Comparison of ENCODE assay signal across 18 cellular contexts in the genomic region with DNA sequence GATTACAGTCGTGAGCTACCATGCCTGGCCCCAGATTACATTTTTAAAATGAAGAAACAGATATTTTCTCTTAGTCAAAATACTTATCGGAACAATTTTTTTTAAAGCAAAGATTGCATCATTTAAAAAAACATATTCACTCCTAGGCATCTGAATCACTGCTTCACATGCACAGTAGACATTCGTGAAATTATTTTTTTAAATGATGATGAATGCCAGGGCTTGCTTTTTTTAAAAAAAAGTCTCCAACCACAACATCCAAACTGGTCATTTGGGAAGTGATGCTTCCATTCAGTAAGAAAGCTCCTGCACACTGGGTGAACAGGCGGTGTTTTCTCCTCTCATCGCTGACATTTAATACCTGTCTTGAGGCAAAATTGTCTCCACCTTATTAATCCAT.
DNase-seq lines count a peak whose midpoint lies in the region; ATAC-seq and TF ChIP-seq lines count a peak whose summit lies in the region.
"Had no signal": no experiment of that assay in that cellular context is flagged by ENCODE, and none has a peak within 500 bp of the region (broad histone marks: within the 10 kb centered on the region; RNA-seq: fewer than 3 reads in every experiment).

No MANE protein-coding gene starts in this region.

- intact Hi-C loops in body of pancreas (cut with DNase I): no loop called here

- no peaks in the 10 kb centered on the region for H3K79me2 ChIP-seq in smooth muscle cell (ENCODE audit: low read depth)

- no peak overlapping the region for H2AFZ ChIP-seq in smooth muscle cell (ENCODE audit: low read depth)

- in situ Hi-C loops in astrocyte of the spinal cord (cut with HindIII; ENCODE audit: low sequenced_read_pairs): no loop called here

- H3K4me2 ChIP-seq in smooth muscle cell: no peak overlapping the region

- no peaks in the 10 kb centered on the region for H3K9me3 ChIP-seq in gastroesophageal sphincter
- H3K9me3 ChIP-seq in smooth muscle cell (replicated peaks; ENCODE audit: low read depth): no peaks in the 10 kb centered on the region
- no peaks in the 10 kb centered on the region for H3K9me3 ChIP-seq in effector memory CD4-positive, alpha-beta T cell (ENCODE audit: control insufficient read depth, low read length)
- H3K9me3 ChIP-seq in body of pancreas: no peaks in the 10 kb centered on the region
- H3K9me3 ChIP-seq: SJSA1 had no signal

- H3K9ac ChIP-seq in smooth muscle cell (ENCODE audit: low read depth): no peak overlapping the region

- H3K4me3 ChIP-seq in astrocyte of the spinal cord (ENCODE audit: low read depth, low read length): no peak overlapping the region
- no peak overlapping the region for H3K4me3 ChIP-seq in gastroesophageal sphincter
- H3K4me3 ChIP-seq in smooth muscle cell: no peak overlapping the region
- H3K4me3 ChIP-seq in effector memory CD4-positive, alpha-beta T cell (ENCODE audit: insufficient read depth, low read depth, low read length, poor library complexity, severe bottlenecking): no peak overlapping the region
- no peak overlapping the region for H3K4me3 ChIP-seq in body of pancreas
- H3K4me3 ChIP-seq: SJSA1 had no signal

- no peak for TF ChIP-seq POLR2A in gastroesophageal sphincter (IDR thresholded peaks at IDR 0.05)
- no peak for TF ChIP-seq POLR2A in body of pancreas (IDR thresholded peaks at IDR 0.05)

- H3K27me3 ChIP-seq in gastroesophageal sphincter (no peaks in the 10 kb centered on the region), smooth muscle cell (ENCODE audit: low read depth) (no peaks in the 10 kb centered on the region), body of pancreas (no peaks in the 10 kb centered on the region)
- no peaks in the 10 kb centered on the region for H3K27me3 ChIP-seq in effector memory CD4-positive, alpha-beta T cell (replicated peaks; ENCODE audit: control insufficient read depth, insufficient read depth, low read length, poor library complexity, severe bottlenecking)
- H3K27me3 ChIP-seq: SJSA1 had no signal

- ATAC-seq in gastroesophageal sphincter (no peak), body of pancreas (no peak), HG03280 (IDR thresholded peaks at IDR 0.05; ENCODE audit: unreplicated experiment) (no peak), HG03025 (IDR thresholded peaks at IDR 0.05; ENCODE audit: low FRiP score, unreplicated experiment) (no peak)

- TF ChIP-seq EP300 in gastroesophageal sphincter (IDR thresholded peaks at IDR 0.05): no peak

- H3K27ac ChIP-seq in gastroesophageal sphincter (peak overlapping the region in 3 of 4 donors; percentile 48 to 73 (median 57)), smooth muscle cell (ENCODE audit: low read depth) (peak overlapping the region; percentile 45), body of pancreas (no peak overlapping the region)
- no peak overlapping the region for H3K27ac ChIP-seq in effector memory CD4-positive, alpha-beta T cell (ENCODE audit: insufficient read depth, low read length, poor library complexity, severe bottlenecking)
- H3K27ac ChIP-seq: C4-2B, SJSA1 had no signal

- TF ChIP-seq CTCF in astrocyte of the spinal cord (IDR thresholded peaks at IDR 0.05; ENCODE audit: low read depth, low read length) (no peak), gastroesophageal sphincter (IDR thresholded peaks at IDR 0.05) (no peak), smooth muscle cell (IDR thresholded peaks at IDR 0.05; ENCODE audit: borderline replicate concordance, insufficient read depth, poor library complexity, severe bottlenecking) (no peak), body of pancreas (IDR thresholded peaks at IDR 0.05) (no peak)

- DNase-seq in EL (peak; percentile 41), astrocyte of the spinal cord (ENCODE audit: low read depth, low spot score) (peak; percentile 38), smooth muscle cell (lab: John Stamatoyannopoulos, UW; ENCODE audit: unreplicated experiment) (no peak), body of pancreas (no peak)
- DNase-seq in effector memory CD4-positive, alpha-beta T cell: no peak
- DNase-seq: activated CD4-positive, alpha-beta T cell treated with anti-CD3 and anti-CD28 coated beads, Interleukin-2, amount 10 ng/mL, durations not matched to agents 24 days and 14 days; activated naive CD4-positive, alpha-beta T cell treated with anti-CD3 and anti-CD28 coated beads for 36 hours; head of caudate nucleus; KBM-7; kidney glomerular epithelial cell; NCI-H1436; posterior cingulate gyrus; stimulated activated CD4-positive, alpha-beta T cell treated with anti-CD3 and anti-CD28 coated beads, Interleukin-15, amount 100 ng/mL, for 24 hours had no signal

- H3K4me1 ChIP-seq in gastroesophageal sphincter (peaks cover 0 to 60% (median 10%) of the 10 kb centered on the region in 3 donors), smooth muscle cell (ENCODE audit: low read depth) (no peaks in the 10 kb centered on the region), body of pancreas (peaks cover 20% of the 10 kb centered on the region)
- no peaks in the 10 kb centered on the region for H3K4me1 ChIP-seq in effector memory CD4-positive, alpha-beta T cell (ENCODE audit: control insufficient read depth, insufficient read depth, low read length, poor library complexity, severe bottlenecking)
- H3K4me1 ChIP-seq: SJSA1 had no signal

- H3F3A ChIP-seq in smooth muscle cell (ENCODE audit: low read depth): no peaks in the 10 kb centered on the region

- WGBS in gastroesophageal sphincter (ENCODE audit: low coverage in 1 of 2), 2 donors: 76 to 83% methylated on average over 5 of the region's 5 CpGs
- WGBS in smooth muscle cell (ENCODE audit: low lambda C conversion rate): 77% methylated on average over 5 of the region's 5 CpGs
- WGBS in body of pancreas, 2 donors: 83 to 86% methylated on average over 5 of the region's 5 CpGs

- no peaks in the 10 kb centered on the region for H4K20me1 ChIP-seq in smooth muscle cell (ENCODE audit: low read depth)

- H3K36me3 ChIP-seq in gastroesophageal sphincter (no peaks in the 10 kb centered on the region), smooth muscle cell (ENCODE audit: low read depth) (no peaks in the 10 kb centered on the region), body of pancreas (replicated peaks in 1 of 2; ENCODE audit: insufficient read depth in 1 of 2, low read depth in 2 of 2) (no peaks in the 10 kb centered on the region)
- no peaks in the 10 kb centered on the region for H3K36me3 ChIP-seq in effector memory CD4-positive, alpha-beta T cell (ENCODE audit: control insufficient read depth, insufficient read depth, low read length)
- H3K36me3 ChIP-seq: SJSA1 had no signal

Comparison
In these comparisons a context has a peak if more than half of its experiments do, and no peak if none do; other contexts are left out.
1. DNase-seq: peak in EL (single experiment) and astrocyte of the spinal cord (single experiment); none in smooth muscle cell (single experiment), effector memory CD4-positive, alpha-beta T cell (0 of 3) and body of pancreas (0 of 4).
2. H3K27ac ChIP-seq: peak in gastroesophageal sphincter (3 of 4) and smooth muscle cell (single experiment); none in effector memory CD4-positive, alpha-beta T cell (single experiment) and body of pancreas (0 of 4).